ENCODE assay signal across 10 cellular contexts in genomic region chr2:217593732-217594131, GRCh38.
DNase-seq lines count a peak whose midpoint lies in the region; ATAC-seq and TF ChIP-seq lines count a peak whose summit lies in the region.
"Had no signal": no experiment of that assay in that cellular context is flagged by ENCODE, and none has a peak within 500 bp of the region (broad histone marks: within the 10 kb centered on the region; RNA-seq: fewer than 3 reads in every experiment).

No MANE protein-coding gene starts in this region.

- H3K4me1 ChIP-seq in esophagus muscularis mucosa = no peaks in the 10 kb centered on the region
- peaks cover 5% of the 10 kb centered on the region; the same call in 1 of the 2 replicates for H3K4me1 ChIP-seq in H9 (ENCODE audit: insufficient read depth, low read length)
- H3K4me1 ChIP-seq: upper lobe of left lung had no signal

- H2BK5ac ChIP-seq in H9 (ENCODE audit: insufficient read length, low read length) = no peak overlapping the region

- H3K18ac ChIP-seq in H9 (ENCODE audit: insufficient read length, low read depth, low read length) = no peak overlapping the region

- H4K5ac ChIP-seq in H9 (ENCODE audit: insufficient read length, low read depth, low read length) = no peak overlapping the region

- no peak overlapping the region for H3K4me2 ChIP-seq in H9 (ENCODE audit: insufficient read depth, insufficient read length, low read length)

- H3K23me2 ChIP-seq in H9 (ENCODE audit: insufficient read length, low read depth, low read length, poor library complexity, severe bottlenecking) = no peaks in the 10 kb centered on the region

- no peaks in the 10 kb centered on the region for H4K20me1 ChIP-seq in H9 (ENCODE audit: control insufficient read depth, insufficient read depth, insufficient read length)

- DNase-seq in HFF-Myc (ENCODE audit: extremely low read depth, low read depth) (peak; percentile 26), NB4 (ENCODE audit: low read depth) (peak; percentile 32), esophagus muscularis mucosa (ENCODE audit: extremely low spot score) (peak; percentile 88), chondrocyte (ENCODE audit: low spot score) (no peak), A172 (ENCODE audit: low spot score) (no peak), H9 (no peak)
- no peak for DNase-seq in stimulated activated CD4-positive, alpha-beta T cell treated with anti-CD3 and anti-CD28 coated beads, Interleukin-4, amount 100 ng/mL, for 24 hours
- DNase-seq: T1000, upper lobe of left lung had no signal

- intact Hi-C loops in esophagus muscularis mucosa (cut with DNase I) = no loop called here

- peak; percentile 91 for ATAC-seq in GM18511 (IDR thresholded peaks at IDR 0.05; ENCODE audit: unreplicated experiment)

- WGBS in esophagus muscularis mucosa = 78% methylated on average over 4 of the region's 4 CpGs
- no CpG with 5 or more reads among the region's 4 CpGs for WGBS in H9 (ENCODE audit: extremely low coverage, insufficient read length, low lambda C conversion rate)

- no peak overlapping the region for H3K4me3 ChIP-seq in HFF-Myc (replicated peaks; ENCODE audit: low read depth, low read length)
- no peak overlapping the region for H3K4me3 ChIP-seq in NB4 (ENCODE audit: low read depth, low read length)
- no peak overlapping the region for H3K4me3 ChIP-seq in esophagus muscularis mucosa
- H3K4me3 ChIP-seq: upper lobe of left lung had no signal

- no peak for TF ChIP-seq CTCF in HFF-Myc (IDR thresholded peaks at IDR 0.05; ENCODE audit: low read depth, low read length, missing control alignments)
- no peak for TF ChIP-seq CTCF in NB4 (IDR thresholded peaks at IDR 0.05; ENCODE audit: low read depth, low read length)
- TF ChIP-seq CTCF in esophagus muscularis mucosa (IDR thresholded peaks at IDR 0.05) = no peak
- TF ChIP-seq CTCF in chondrocyte (IDR thresholded peaks at IDR 0.05) = no peak
- TF ChIP-seq CTCF in H9 (conservative IDR thresholded peaks at IDR 0.05) = no peak

- H3K4me3 Mint-ChIP-seq in chondrocyte (ENCODE audit: unreplicated experiment) (no peak overlapping the region), H9 (no peak overlapping the region)

- H3K36me3 ChIP-seq in esophagus muscularis mucosa = no peaks in the 10 kb centered on the region
- H3K36me3 ChIP-seq: upper lobe of left lung had no signal

- H2BK20ac ChIP-seq in H9 (ENCODE audit: low read depth, low read length, poor library complexity, severe bottlenecking) = no peak overlapping the region

- no peak overlapping the region; the same call in 1 of the 2 replicates for H3K14ac ChIP-seq in H9 (ENCODE audit: insufficient read depth, low read length)

- H2AFZ ChIP-seq in H9 (ENCODE audit: low read length) = no peak overlapping the region

- no peak overlapping the region for H4K91ac ChIP-seq in H9 (ENCODE audit: insufficient read length, low read depth, low read length)

- H3T11ph ChIP-seq in H9 (ENCODE audit: low read length) = no peak overlapping the region

- peaks cover 19% of the 10 kb centered on the region for H3K4me1 Mint-ChIP-seq in chondrocyte (ENCODE audit: low read depth)
- H3K4me1 Mint-ChIP-seq in H9 = peaks cover 23 to 34% of the 10 kb centered on the region in 2 experiments

- H3K9me3 Mint-ChIP-seq in chondrocyte (ENCODE audit: low read depth) (no peaks in the 10 kb centered on the region), H9 (peaks cover 4 to 10% of the 10 kb centered on the region in 2 experiments)

- H3K9me3 ChIP-seq in esophagus muscularis mucosa (no peaks in the 10 kb centered on the region), H9 (ENCODE audit: control insufficient read depth, low read depth, low read length) (no peaks in the 10 kb centered on the region)
- H3K9me3 ChIP-seq: upper lobe of left lung had no signal

- no peak overlapping the region for H3K56ac ChIP-seq in H9 (ENCODE audit: insufficient read length, low read depth, low read length)

- H3K79me2 ChIP-seq in H9 (ENCODE audit: insufficient read depth, low read length) = no peaks in the 10 kb centered on the region

- H3K27ac Mint-ChIP-seq in chondrocyte (ENCODE audit: unreplicated experiment) (no peak overlapping the region), H9 (no peak overlapping the region)

- no peak overlapping the region for H2BK120ac ChIP-seq in H9 (ENCODE audit: low read depth, low read length, poor library complexity, severe bottlenecking)

- no peak overlapping the region for H2AK5ac ChIP-seq in H9 (ENCODE audit: insufficient read length, low read length)

- H2BK12ac ChIP-seq in H9 (ENCODE audit: insufficient read length, low read depth, low read length) = no peak overlapping the region

- H3K27ac ChIP-seq in esophagus muscularis mucosa (replicated peaks in 1 of 4) = no peak overlapping the region
- H3K27ac ChIP-seq in H9 (ENCODE audit: insufficient read length, low read depth, low read length) = no peak overlapping the region
- H3K27ac ChIP-seq: upper lobe of left lung had no signal

- TF ChIP-seq POLR2A in NB4 (IDR thresholded peaks at IDR 0.05; ENCODE audit: extremely low read depth, insufficient read length) (no peak), esophagus muscularis mucosa (IDR thresholded peaks at IDR 0.05; ENCODE audit: low read depth) (no peak)

- H3K27me3 Mint-ChIP-seq in chondrocyte (ENCODE audit: low read depth) (no peaks in the 10 kb centered on the region), H9 (ENCODE audit: low read depth) (no peaks in the 10 kb centered on the region)

- no peaks in the 10 kb centered on the region for H3K79me1 ChIP-seq in H9 (ENCODE audit: insufficient read depth, low read depth, low read length, poor library complexity, severe bottlenecking)

- no peak for TF ChIP-seq EP300 in esophagus muscularis mucosa (IDR thresholded peaks at IDR 0.05)

- H3K4ac ChIP-seq in H9 (ENCODE audit: low read depth, low read length) = no peak overlapping the region

- H3K27me3 ChIP-seq in esophagus muscularis mucosa = no peaks in the 10 kb centered on the region
- no peaks in the 10 kb centered on the region for H3K27me3 ChIP-seq in H9 (ENCODE audit: insufficient read depth, low read length)
- H3K27me3 ChIP-seq: upper lobe of left lung had no signal

- no peak overlapping the region for H4K8ac ChIP-seq in H9 (replicated peaks; ENCODE audit: insufficient read length, low read depth, low read length)

- no peak overlapping the region for H2BK15ac ChIP-seq in H9 (ENCODE audit: low read depth, low read length)

- H3K9ac ChIP-seq in H9 (ENCODE audit: extremely low read depth, insufficient read length, low read length) = no peak overlapping the region

- H3K36me3 Mint-ChIP-seq in chondrocyte (ENCODE audit: low read depth) (peaks cover 3% of the 10 kb centered on the region), H9 (ENCODE audit: insufficient read depth in 1 of 3, low read depth in 3 of 3) (peaks cover 4 to 6% (median 5%) of the 10 kb centered on the region in 3 experiments; a peak in 4 of 7 replicates)

- no peak overlapping the region for H3K23ac ChIP-seq in H9 (ENCODE audit: insufficient read length, low read depth, low read length)

Comparison
In these comparisons a context has a peak if more than half of its experiments do, and no peak if none do; other contexts are left out.
1. DNase-seq: peak in HFF-Myc (single experiment), NB4 (single experiment) and esophagus muscularis mucosa (single experiment); none in stimulated activated CD4-positive, alpha-beta T cell treated with anti-CD3 and anti-CD28 coated beads, Interleukin-4, amount 100 ng/mL, for 24 hours (single experiment), chondrocyte (single experiment), A172 (single experiment) and H9 (single experiment).